ENCODE assay signal across 1 cellular context in the genomic region with DNA sequence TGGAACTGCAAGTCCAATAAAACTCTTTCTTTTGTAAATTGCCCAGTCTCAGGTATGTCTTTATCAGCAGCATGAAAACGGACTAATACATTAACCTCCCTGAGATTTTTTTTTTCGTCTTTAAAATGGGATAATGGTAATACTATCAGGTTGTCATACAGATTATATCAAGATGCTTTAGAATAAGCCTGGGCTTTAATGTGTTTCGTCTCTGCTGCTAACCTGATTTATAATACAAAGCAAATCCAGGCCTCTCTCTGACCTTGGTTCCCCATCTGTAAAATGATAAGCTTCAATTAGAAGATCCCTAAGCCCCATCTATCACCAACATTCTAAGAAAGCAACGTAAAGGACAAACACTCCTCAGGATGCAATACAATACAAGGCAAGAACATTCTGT.
TF ChIP-seq lines count a peak whose summit lies in the region.

No MANE protein-coding gene starts in this region.

TF ChIP-seq in SK-N-SH, 30 proteins besides CTCF, POLR2A, EP300 and RAD21 (continued from another document):
- TF ChIP-seq, protein P1, sequence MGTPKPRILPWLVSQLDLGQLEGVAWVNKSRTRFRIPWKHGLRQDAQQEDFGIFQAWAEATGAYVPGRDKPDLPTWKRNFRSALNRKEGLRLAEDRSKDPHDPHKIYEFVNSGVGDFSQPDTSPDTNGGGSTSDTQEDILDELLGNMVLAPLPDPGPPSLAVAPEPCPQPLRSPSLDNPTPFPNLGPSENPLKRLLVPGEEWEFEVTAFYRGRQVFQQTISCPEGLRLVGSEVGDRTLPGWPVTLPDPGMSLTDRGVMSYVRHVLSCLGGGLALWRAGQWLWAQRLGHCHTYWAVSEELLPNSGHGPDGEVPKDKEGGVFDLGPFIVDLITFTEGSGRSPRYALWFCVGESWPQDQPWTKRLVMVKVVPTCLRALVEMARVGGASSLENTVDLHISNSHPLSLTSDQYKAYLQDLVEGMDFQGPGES (IDR thresholded peaks at IDR 0.05; ENCODE audit: low read depth, low read length) = no peak
- TF ChIP-seq, protein P2, sequence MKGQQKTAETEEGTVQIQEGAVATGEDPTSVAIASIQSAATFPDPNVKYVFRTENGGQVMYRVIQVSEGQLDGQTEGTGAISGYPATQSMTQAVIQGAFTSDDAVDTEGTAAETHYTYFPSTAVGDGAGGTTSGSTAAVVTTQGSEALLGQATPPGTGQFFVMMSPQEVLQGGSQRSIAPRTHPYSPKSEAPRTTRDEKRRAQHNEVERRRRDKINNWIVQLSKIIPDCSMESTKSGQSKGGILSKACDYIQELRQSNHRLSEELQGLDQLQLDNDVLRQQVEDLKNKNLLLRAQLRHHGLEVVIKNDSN (IDR thresholded peaks at IDR 0.05; ENCODE audit: borderline replicate concordance, low read depth) = no peak
- TF ChIP-seq POLR2AphosphoS5 (IDR thresholded peaks at IDR 0.05; ENCODE audit: low read depth, low read length) = no peak
- TF ChIP-seq GABPA (IDR thresholded peaks at IDR 0.05; ENCODE audit: low read depth) = no peak
- TF ChIP-seq, protein P3, sequence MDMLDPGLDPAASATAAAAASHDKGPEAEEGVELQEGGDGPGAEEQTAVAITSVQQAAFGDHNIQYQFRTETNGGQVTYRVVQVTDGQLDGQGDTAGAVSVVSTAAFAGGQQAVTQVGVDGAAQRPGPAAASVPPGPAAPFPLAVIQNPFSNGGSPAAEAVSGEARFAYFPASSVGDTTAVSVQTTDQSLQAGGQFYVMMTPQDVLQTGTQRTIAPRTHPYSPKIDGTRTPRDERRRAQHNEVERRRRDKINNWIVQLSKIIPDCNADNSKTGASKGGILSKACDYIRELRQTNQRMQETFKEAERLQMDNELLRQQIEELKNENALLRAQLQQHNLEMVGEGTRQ (IDR thresholded peaks at IDR 0.05; ENCODE audit: borderline replicate concordance, low read depth, low read length) = no peak
- no peak for TF ChIP-seq MEF2A (IDR thresholded peaks at IDR 0.05; ENCODE audit: borderline replicate concordance, low read depth)
- peak; percentile 78 for TF ChIP-seq GATA2 (CRISPR knock-in tag; IDR thresholded peaks at IDR 0.05)
TF ChIP-seq in SK-N-SH: peak in this region for 3.
